In genomic region chr7:121433775-121434174, GRCh38 we compare ENCODE assay signal across 15 cellular contexts. TPM values are rescaled to one million over a fixed set of nuclear protein-coding genes. Genes with fewer than 3 reads are reported as not detected.
A peak's percentile ranks its signal among the peaks of the same experiment; 100 is the strongest.
DNase-seq lines count a peak whose midpoint lies in the region; ATAC-seq and TF ChIP-seq lines count a peak whose summit lies in the region.
"Had no signal": no experiment of that assay in that cellular context is flagged by ENCODE, and none has a peak within 500 bp of the region (broad histone marks: within the 10 kb centered on the region; RNA-seq: fewer than 3 reads in every experiment).

No MANE protein-coding gene starts in this region.

- peak; percentile 48 for ATAC-seq in GM19438 (IDR thresholded peaks at IDR 0.05; ENCODE audit: low read depth, unreplicated experiment)
- peak; percentile 64 for ATAC-seq in HG02623 (IDR thresholded peaks at IDR 0.05; ENCODE audit: unreplicated experiment)
- peak; percentile 70 for ATAC-seq in HG03280 (IDR thresholded peaks at IDR 0.05; ENCODE audit: unreplicated experiment)
- ATAC-seq in HG02970 (IDR thresholded peaks at IDR 0.05; ENCODE audit: low FRiP score, unreplicated experiment) = no peak
- ATAC-seq: activated naive CD8-positive, alpha-beta T cell treated with anti-CD3 and anti-CD28 coated beads, Interleukin-2, amount 50 U/mL, for 24 hours had no signal

- no peaks in the 10 kb centered on the region for H3K4me1 ChIP-seq in ovary (ENCODE audit: insufficient read depth)

- no peak overlapping the region for H3K4me3 ChIP-seq in ovary
- H3K4me3 ChIP-seq: esophagus squamous epithelium had no signal

- TF ChIP-seq CTCF in GM10248 (IDR thresholded peaks at IDR 0.05; ENCODE audit: control extremely low read depth, extremely low read depth, low read depth, missing control alignments) (no peak), ovary (IDR thresholded peaks at IDR 0.05) (no peak)

- WGBS in ovary, 3 donors = 64 to 75% (median 71%) methylated on average over 2 of the region's 2 CpGs

- TF ChIP-seq POLR2A in ovary (IDR thresholded peaks at IDR 0.05) = no peak

- POLR2A ChIA-PET in GM10248 (lab: Yijun Ruan, JAX) = no interaction called here

- TF ChIP-seq EP300 in ovary (IDR thresholded peaks at IDR 0.05) = no peak

- no peaks in the 10 kb centered on the region for H3K9me3 ChIP-seq in ovary
- H3K9me3 ChIP-seq: esophagus squamous epithelium had no signal

- H3K27ac ChIP-seq in ovary = no peak overlapping the region
- H3K27ac ChIP-seq: esophagus squamous epithelium had no signal

- H3K27me3 ChIP-seq in ovary = no peaks in the 10 kb centered on the region
- H3K27me3 ChIP-seq: esophagus squamous epithelium had no signal

- H3K36me3 ChIP-seq in ovary = no peaks in the 10 kb centered on the region
- H3K36me3 ChIP-seq: esophagus squamous epithelium had no signal

- CTCF ChIA-PET in GM10248 (lab: Yijun Ruan, JAX) = interaction anchor here (1.3 to 1.5 kb wide), 2 partner anchors 38 to 67 kb away, joined by 3 read pairs; partner anchors contain the start of gene FAM3C

- intact Hi-C loops in ovary (cut with DNase I) = no loop called here

- DNase-seq in GM10248 (ENCODE audit: extremely low spot score) (peak; percentile 29), NAMALWA (ENCODE audit: low spot score) (no peak), inferior parietal cortex (ENCODE audit: extremely low spot score) (no peak), ovary (no peak)
- DNase-seq: activated naive CD8-positive, alpha-beta T cell treated with anti-CD3 and anti-CD28 coated beads, Interleukin-2, amount 50 U/mL, for 24 hours; esophagus squamous epithelium; H9; NCI-H1694 treated with DMSO at 0.1 percent for 48 hours; NCI-H82; occipital lobe; Right ventricle myocardium superior had no signal

RNA-seq across cellular contexts. Expression of gene FAM3C, which starts 37.7 kb away (rescaled TPM):
- total RNA-seq in ovary = 10 to 100 TPM; 35.9 to 57.2 (median 48.5) TPM
- 10 to 100 TPM; 31.8 to 88.9 TPM for polyA plus RNA-seq in ovary
